ENCODE assay signal across 1 cellular context in genomic region chr15:99614749-99615288, GRCh38.
TF ChIP-seq lines count a peak whose summit lies in the region.

No MANE protein-coding gene starts in this region.

TF ChIP-seq in HEK293, 187 proteins besides CTCF, POLR2A, EP300 and RAD21 (continued from another document):
- TF ChIP-seq ZNF449 (tag by site-specific recombination; IDR thresholded peaks at IDR 0.05), result peak; percentile 59; the same call in 1 of the 2 replicates
- TF ChIP-seq ZBTB44 (tag by site-specific recombination; IDR thresholded peaks at IDR 0.05), result peak; percentile 42; the same call in 1 of the 2 replicates
TF ChIP-seq in HEK293: peak in this region for 10.
